ENCODE assay signal across 7 cellular contexts in genomic region chr2:28240937-28241336, GRCh38.
"Had no signal": no experiment of that assay in that cellular context is flagged by ENCODE, and none has a peak within 500 bp of the region (broad histone marks: within the 10 kb centered on the region; RNA-seq: fewer than 3 reads in every experiment).

No MANE protein-coding gene starts in this region.

- H3K27ac Mint-ChIP-seq: IgD-negative memory B cell had no signal

- ATAC-seq: HepG2 had no signal

- H3K27me3 Mint-ChIP-seq: IgD-negative memory B cell had no signal

- FAIRE-seq: HepG2, HTR-8/SVneo had no signal

- H3K4me3 Mint-ChIP-seq: IgD-negative memory B cell had no signal

- H3K27ac ChIP-seq: HL-60 had no signal

- DNase-seq: IMR-90, KBM-7, KG1 had no signal

- H3K9me3 Mint-ChIP-seq: IgD-negative memory B cell had no signal
